8 cellular contexts compared by ENCODE assay signal in genomic region chr16:2882460-2883026, GRCh38. TPM values are rescaled to one million over a fixed set of nuclear protein-coding genes. Genes with fewer than 3 reads are reported as not detected.
DNase-seq lines count a peak whose midpoint lies in the region; ATAC-seq, FAIRE-seq and TF ChIP-seq lines count a peak whose summit lies in the region.

No MANE protein-coding gene starts in this region.

- H3K4me3 Mint-ChIP-seq in chondrocyte (ENCODE audit: unreplicated experiment), result peak overlapping the region; percentile 87

- H3K27ac Mint-ChIP-seq in chondrocyte (ENCODE audit: unreplicated experiment), result peak overlapping the region; percentile 97

- no peaks in the 10 kb centered on the region for H3K36me3 ChIP-seq in kidney (ENCODE audit: control insufficient read depth in 1 of 2, insufficient read depth in 2 of 2, low read length in 2 of 2)

- FAIRE-seq in kidney (lab: Jason Lieb, UNC), result peak; percentile 88

- peak; percentile 97 for DNase-seq in AG09309 (ENCODE audit: low read depth)
- peak; percentile 99 for DNase-seq in NCI-H345 (lab: John Stamatoyannopoulos, UW)
- peak; percentile 81 to 88 (median 86) for DNase-seq in activated CD4-positive, CD25-positive, alpha-beta regulatory T cell (lab: John Stamatoyannopoulos, UW)
- DNase-seq in chondrocyte (ENCODE audit: low spot score), result peak; percentile 98
- peak; percentile 99 for DNase-seq in kidney
- DNase-seq in stimulated activated CD4-positive, alpha-beta T cell treated with anti-CD3 and anti-CD28 coated beads, Interleukin-15, amount 100 ng/mL, for 24 hours, result peak; percentile 97

- H3K9me3 Mint-ChIP-seq in chondrocyte (ENCODE audit: low read depth), result no peaks in the 10 kb centered on the region

- H3K9me3 ChIP-seq in kidney (ENCODE audit: control insufficient read depth in 1 of 2, low read length in 2 of 2), result no peaks in the 10 kb centered on the region

- H3K4me1 Mint-ChIP-seq in chondrocyte (ENCODE audit: low read depth), result peaks cover 17% of the 10 kb centered on the region

- peak; percentile 87 for ATAC-seq in GM19023 (IDR thresholded peaks at IDR 0.05; ENCODE audit: unreplicated experiment)
- ATAC-seq in HG03280 (IDR thresholded peaks at IDR 0.05; ENCODE audit: unreplicated experiment), result peak; percentile 86

- no peak for TF ChIP-seq CTCF in AG09309 (IDR thresholded peaks at IDR 0.05; ENCODE audit: control insufficient read depth, insufficient read depth, low read depth, low read length, missing control alignments)
- TF ChIP-seq CTCF in chondrocyte (IDR thresholded peaks at IDR 0.05), result no peak
- no peak for TF ChIP-seq CTCF in kidney (IDR thresholded peaks at IDR 0.05; ENCODE audit: borderline replicate concordance, extremely low read depth, insufficient read depth)

- H3K4me3 ChIP-seq in AG09309 (ENCODE audit: control insufficient read depth, low read depth, low read length) (peak overlapping the region; percentile 95), kidney (ENCODE audit: low read length in 2 of 2) (peak overlapping the region; percentile 90 to 91)

- H3K27ac ChIP-seq in kidney (ENCODE audit: low read depth in 2 of 2, low read length in 2 of 2), result peak overlapping the region; percentile 95 to 97

- intact Hi-C loops in kidney (cut with DNase I), result no loop called here

- H3K4me1 ChIP-seq in kidney (ENCODE audit: control insufficient read depth in 1 of 2, insufficient read depth in 1 of 2, low read depth in 1 of 2, low read length in 2 of 2), result peaks cover 6 to 7% of the 10 kb centered on the region in 2 donors

- H3K9ac ChIP-seq in kidney (ENCODE audit: low read length in 2 of 2), result peak overlapping the region in 1 of 2 donors; percentile 61

- H3K27me3 Mint-ChIP-seq in chondrocyte (ENCODE audit: low read depth), result no peaks in the 10 kb centered on the region

- no peaks in the 10 kb centered on the region for H3K36me3 Mint-ChIP-seq in chondrocyte (ENCODE audit: low read depth)

RNA-seq across cellular contexts. Expression of gene FLYWCH2, which starts 0.5 kb away (rescaled TPM):
- total RNA-seq in chondrocyte (33.4 to 43.1 TPM (median 34.7 TPM) in 3 replicates), kidney (31.3 TPM)
- polyA plus RNA-seq in kidney (ENCODE audit: insufficient read depth, low read depth, low replicate concordance), result 52.5 TPM

RNA-seq across cellular contexts. Expression of gene PRSS22, which starts 24.6 kb away (rescaled TPM):
- total RNA-seq in chondrocyte (not detected in 3 replicates), kidney (30.8 TPM)
- polyA plus RNA-seq in kidney (ENCODE audit: insufficient read depth, low read depth, low replicate concordance), result 11.0 TPM

RNA-seq across cellular contexts. Expression of gene FLYWCH1, which starts 29.2 kb away (rescaled TPM):
- total RNA-seq in chondrocyte (36.1 to 47.1 TPM (median 38.6 TPM) in 3 replicates), kidney (36.8 TPM)
- polyA plus RNA-seq in kidney (ENCODE audit: insufficient read depth, low read depth, low replicate concordance), result 24.5 TPM

RNA-seq across cellular contexts. Expression of gene ZG16B, which starts 52.4 kb away (rescaled TPM):
- total RNA-seq in chondrocyte (2.1 to 2.6 TPM in 2 of 3 replicates, not detected in the other), kidney (0.98 TPM)
- polyA plus RNA-seq in kidney (ENCODE audit: insufficient read depth, low read depth, low replicate concordance), result 0.69 TPM

Comparison
In these comparisons a context has a peak if more than half of its experiments do, and no peak if none do; other contexts are left out.
1. Peak in every context shown above with its lines: DNase-seq, ATAC-seq, H3K4me3 ChIP-seq and H3K27ac ChIP-seq.
2. RNA of gene PRSS22, which starts 24.6 kb away (total RNA-seq): 30.8 TPM in kidney (single experiment); not detected in chondrocyte; every median in the first group is over 10 times any median in the second.